Comparison of ENCODE assay signal across 8 cellular contexts in genomic region chr10:74078037-74078436, GRCh38.
DNase-seq lines count a peak whose midpoint lies in the region; FAIRE-seq and TF ChIP-seq lines count a peak whose summit lies in the region.

No MANE protein-coding gene starts in this region.

- FAIRE-seq in keratinocyte (lab: Jason Lieb, UNC) (peak; percentile 13), urothelium cell line (lab: Jason Lieb, UNC) (no peak)

- H3K27ac Mint-ChIP-seq in glutamatergic neuron (ENCODE audit: unreplicated experiment), result no peak overlapping the region

- H3K4me3 Mint-ChIP-seq in glutamatergic neuron (ENCODE audit: unreplicated experiment), result no peak overlapping the region

- H2AFZ ChIP-seq in keratinocyte (ENCODE audit: control insufficient read depth, low read length), result no peak overlapping the region

- TF ChIP-seq CTCF in keratinocyte (optimal IDR thresholded peaks at IDR 0.05 in 1 of 3, IDR thresholded peaks at IDR 0.05 in 1 of 3, conservative IDR thresholded peaks at IDR 0.05 in 1 of 3; ENCODE audit: extremely low read depth in 1 of 3, insufficient read depth in 2 of 3, low read length in 3 of 3), result no peak
- no peak for TF ChIP-seq CTCF in esophagus muscularis mucosa (IDR thresholded peaks at IDR 0.05)
- no peak for TF ChIP-seq CTCF in glutamatergic neuron (IDR thresholded peaks at IDR 0.05; ENCODE audit: partially characterized antibody, unreplicated experiment)

- H3K9me1 ChIP-seq in keratinocyte (ENCODE audit: control insufficient read depth, extremely low read depth, insufficient read depth, low read length), result no peaks in the 10 kb centered on the region

- H3K4me3 ChIP-seq in SJSA1 (no peak overlapping the region), keratinocyte (ENCODE audit: control insufficient read depth in 2 of 3, extremely low read depth in 1 of 3, insufficient read depth in 2 of 3, low read depth in 1 of 3, low read length in 3 of 3) (no peak overlapping the region), esophagus muscularis mucosa (no peak overlapping the region)

- no peak overlapping the region for H3K9ac ChIP-seq in keratinocyte (ENCODE audit: control insufficient read depth, extremely low read depth, insufficient read depth, low read length)

- H3K27me3 ChIP-seq in SJSA1 (replicated peaks) (no peaks in the 10 kb centered on the region), keratinocyte (ENCODE audit: control insufficient read depth, extremely low read depth, insufficient read depth, low read length) (no peaks in the 10 kb centered on the region), esophagus muscularis mucosa (no peaks in the 10 kb centered on the region)

- H3K4me2 ChIP-seq in keratinocyte (ENCODE audit: control insufficient read depth, extremely low read depth, insufficient read depth, low read depth, low read length), result no peak overlapping the region

- intact Hi-C loops in esophagus muscularis mucosa (cut with DNase I), result loop anchor here (5.0 kb wide), 1 partner anchor 71 kb away; no protein-coding TSS in a partner anchor

- peak; percentile 57 for DNase-seq in stimulated activated naive CD4-positive, alpha-beta T cell treated with Interleukin-2 at 50 U/mL for 16 hours (lab: John Stamatoyannopoulos, UW)
- no peak for DNase-seq in stimulated activated naive CD4-positive, alpha-beta T cell (lab: John Stamatoyannopoulos, UW)
- DNase-seq in SJSA1 (ENCODE audit: low read depth in 1 of 2, low spot score in 2 of 2) (peak; percentile 66 to 72), keratinocyte (ENCODE audit: low read depth, low spot score) (no peak), urothelium cell line (ENCODE audit: low spot score) (peak; percentile 21), esophagus muscularis mucosa (ENCODE audit: extremely low spot score) (no peak), UCSD-AML1 (lab: John Stamatoyannopoulos, UW; ENCODE audit: unreplicated experiment) (no peak), glutamatergic neuron (no peak)

- H3K4me1 ChIP-seq in SJSA1 (replicated peaks) (peaks cover 61% of the 10 kb centered on the region), keratinocyte (ENCODE audit: control insufficient read depth, extremely low read depth, insufficient read depth, low read length) (peaks cover 21% of the 10 kb centered on the region), esophagus muscularis mucosa (peaks cover 49 to 82% (median 72%) of the 10 kb centered on the region in 4 donors)

- TF ChIP-seq EP300 in esophagus muscularis mucosa (IDR thresholded peaks at IDR 0.05), result no peak

- H3K9me3 ChIP-seq in SJSA1 (replicated peaks), result no peaks in the 10 kb centered on the region
- H3K9me3 ChIP-seq in keratinocyte (ENCODE audit: control insufficient read depth, low read depth, low read length), result no peaks in the 10 kb centered on the region
- H3K9me3 ChIP-seq in esophagus muscularis mucosa, result no peaks in the 10 kb centered on the region

- peaks cover 6% of the 10 kb centered on the region for H3K79me2 ChIP-seq in keratinocyte (ENCODE audit: control insufficient read depth, insufficient read depth, low read length)

- H4K20me1 ChIP-seq in keratinocyte (ENCODE audit: control insufficient read depth, extremely low read depth, insufficient read depth, low read length), result no peaks in the 10 kb centered on the region

- H3K36me3 ChIP-seq in SJSA1 (peaks cover 81% of the 10 kb centered on the region), keratinocyte (ENCODE audit: control insufficient read depth in 2 of 2, extremely low read depth in 1 of 2, insufficient read depth in 2 of 2, low read length in 2 of 2) (peaks cover 23 to 27% of the 10 kb centered on the region in 2 experiments), esophagus muscularis mucosa (peaks cover 11 to 46% (median 28%) of the 10 kb centered on the region in 4 donors)

- H3K36me3 Mint-ChIP-seq in glutamatergic neuron (ENCODE audit: unreplicated experiment), result no peaks in the 10 kb centered on the region

- no peaks in the 10 kb centered on the region for H3K4me1 Mint-ChIP-seq in glutamatergic neuron (ENCODE audit: low read depth, unreplicated experiment)

- no peak for TF ChIP-seq POLR2A in esophagus muscularis mucosa (IDR thresholded peaks at IDR 0.05; ENCODE audit: low read depth)

- H3K9me3 Mint-ChIP-seq in glutamatergic neuron (ENCODE audit: unreplicated experiment), result no peaks in the 10 kb centered on the region

- dilution Hi-C loops in keratinocyte (cut with MboI; ENCODE audit: extremely low pct_ligation_motif_present, low sequenced_read_pairs), result no loop called here

- no peaks in the 10 kb centered on the region for H3K27me3 Mint-ChIP-seq in glutamatergic neuron (ENCODE audit: unreplicated experiment)

- 70% methylated on average over 1 of the region's 1 CpG for WGBS in esophagus muscularis mucosa

- H3K27ac ChIP-seq in SJSA1 (peak overlapping the region; percentile 74; the same call in 1 of the 2 replicates), keratinocyte (ENCODE audit: control insufficient read depth, insufficient read depth, low read length) (no peak overlapping the region), esophagus muscularis mucosa (replicated peaks in 1 of 4) (no peak overlapping the region)

Comparison
In these comparisons a context has a peak if more than half of its experiments do, and no peak if none do; other contexts are left out.
1. DNase-seq: peak in stimulated activated naive CD4-positive, alpha-beta T cell treated with Interleukin-2 at 50 U/mL for 16 hours (single experiment), SJSA1 (2 of 2) and urothelium cell line (single experiment); none in stimulated activated naive CD4-positive, alpha-beta T cell (0 of 6), keratinocyte (single experiment), esophagus muscularis mucosa (single experiment), UCSD-AML1 (single experiment) and glutamatergic neuron (single experiment).